In genomic region chr10:95646160-95646559, GRCh38 we compare ENCODE assay signal across 24 cellular contexts. TPM values are rescaled to one million over a fixed set of nuclear protein-coding genes. Genes with fewer than 3 reads are reported as not detected.
DNase-seq lines count a peak whose midpoint lies in the region; ATAC-seq and TF ChIP-seq lines count a peak whose summit lies in the region.
"Had no signal": no experiment of that assay in that cellular context is flagged by ENCODE, and none has a peak within 500 bp of the region (broad histone marks: within the 10 kb centered on the region; RNA-seq: fewer than 3 reads in every experiment).

No MANE protein-coding gene starts in this region.

- ATAC-seq in right cardiac atrium (peak; percentile 11 to 74), left colon (peak; percentile 92), GM19452 (IDR thresholded peaks at IDR 0.05; ENCODE audit: unreplicated experiment) (no peak)

- DNase-seq in right cardiac atrium (peak in 1 of 3 donors; percentile 37), cardiac septum (ENCODE audit: low spot score) (no peak), left colon (peak; percentile 51 to 56), nephron progenitor cell (no peak), CD1c-positive myeloid dendritic cell (ENCODE audit: extremely low spot score) (no peak), NOMO-1 (lab: John Stamatoyannopoulos, UW; ENCODE audit: unreplicated experiment in 2 of 2) (no peak)
- DNase-seq: 8988T; ACHN; CD4-positive, CD25-positive, alpha-beta regulatory T cell; DMS153; DND-41; GM23248; H7; IMR-90; MM.1S; NCI-H1694; NCI-H2029 treated with DMSO at 0.1 percent for 48 hours; NCI-H446 treated with DMSO at 0.1 percent for 48 hours; NCI-H526; NCI-H82; SHP77 had no signal

- H3K27ac ChIP-seq in right cardiac atrium (ENCODE audit: low read length) = no peak overlapping the region
- H3K27ac ChIP-seq: GM23248, KMS-11, RWPE1 had no signal

- no peak overlapping the region for H3K4me3 Mint-ChIP-seq in nephron progenitor cell
- H3K4me3 Mint-ChIP-seq: CD4-positive, CD25-positive, alpha-beta regulatory T cell had no signal

- peaks cover 13% of the 10 kb centered on the region for H3K9me3 Mint-ChIP-seq in nephron progenitor cell

- peaks cover 10% of the 10 kb centered on the region for H3K4me1 Mint-ChIP-seq in nephron progenitor cell

- H3K9me3 ChIP-seq in right cardiac atrium (ENCODE audit: control insufficient read depth, low read length) = no peaks in the 10 kb centered on the region

- H3K36me3 Mint-ChIP-seq in nephron progenitor cell (ENCODE audit: low read depth) = peaks cover 65% of the 10 kb centered on the region

- no peaks in the 10 kb centered on the region for H3K4me1 ChIP-seq in right cardiac atrium (ENCODE audit: control insufficient read depth, insufficient read depth, low read length)

- intact Hi-C loops in right cardiac atrium (cut with DNase I) = no loop called here
- intact Hi-C loops in cardiac septum (cut with DNase I) = no loop called here
- intact Hi-C loops in left colon (cut with DNase I, micrococcal nuclease) = no loop called here

- H3K4me3 ChIP-seq in right cardiac atrium (ENCODE audit: low read length) = no peak overlapping the region
- H3K4me3 ChIP-seq: GM23248 had no signal

- no peaks in the 10 kb centered on the region for H3K27me3 Mint-ChIP-seq in nephron progenitor cell (ENCODE audit: low read depth, poor library complexity)
- H3K27me3 Mint-ChIP-seq: CD4-positive, CD25-positive, alpha-beta regulatory T cell had no signal

- 83% methylated on average over 1 of the region's 1 CpG for WGBS in right cardiac atrium

- H3K27me3 ChIP-seq in right cardiac atrium (ENCODE audit: control insufficient read depth, insufficient read depth) = no peaks in the 10 kb centered on the region

- TF ChIP-seq CTCF in nephron progenitor cell (IDR thresholded peaks at IDR 0.05) = no peak

- H3K27ac Mint-ChIP-seq in nephron progenitor cell = peak overlapping the region; percentile 26
- H3K27ac Mint-ChIP-seq: CD4-positive, CD25-positive, alpha-beta regulatory T cell had no signal

RNA-seq across cellular contexts. Expression of gene ALDH18A1, which starts 10.4 kb away (rescaled TPM):
- total RNA-seq in right cardiac atrium = 10 to 100 TPM; 16.3 to 29.8 (median 19.9) TPM
- polyA plus RNA-seq in right cardiac atrium = 6.9 TPM
- total RNA-seq in cardiac septum = 19.8 TPM
- total RNA-seq in left colon = 100 to 1,000 TPM; 123 to 177 TPM

RNA-seq across cellular contexts. Expression of gene TCTN3, which starts 47.6 kb away (rescaled TPM):
- total RNA-seq in right cardiac atrium (10 to 100 TPM; 15.3 to 18.5 (median 16.2) TPM), cardiac septum (12.4 TPM), left colon (10 to 100 TPM; 26.6 to 29.6 TPM)
- polyA plus RNA-seq in right cardiac atrium = 9.1 TPM

Comparison
In these comparisons a context has a peak if more than half of its experiments do, and no peak if none do; other contexts are left out.
1. DNase-seq: peak in left colon (2 of 2); none in cardiac septum (single experiment), nephron progenitor cell (single experiment), CD1c-positive myeloid dendritic cell (single experiment) and NOMO-1 (0 of 2).